1 cellular context compared by ENCODE assay signal in genomic region chr7:152872745-152873118, GRCh38.
TF ChIP-seq lines count a peak whose summit lies in the region.

No MANE protein-coding gene starts in this region.

TF ChIP-seq in K562, 482 proteins besides CTCF, POLR2A, EP300 and RAD21 (continued from another document):
- TF ChIP-seq ELK1 (CRISPR knock-in tag; IDR thresholded peaks at IDR 0.05) (no peak), ZNF23 (CRISPR knock-in tag; IDR thresholded peaks at IDR 0.05) (no peak), ZNF707 (CRISPR knock-in tag; conservative IDR thresholded peaks at IDR 0.05) (no peak), ZNF165 (CRISPR knock-in tag; IDR thresholded peaks at IDR 0.05; ENCODE audit: borderline replicate concordance) (no peak), CAMTA2 (CRISPR knock-in tag; conservative IDR thresholded peaks at IDR 0.05) (no peak), TBP (optimal IDR thresholded peaks at IDR 0.05; ENCODE audit: low read depth, low read length) (no peak), CBX1 (IDR thresholded peaks at IDR 0.05; ENCODE audit: low read depth) (no peak), E2F4 (CRISPR knock-in tag; IDR thresholded peaks at IDR 0.05; ENCODE audit: low read depth) (no peak), MYBL2 (IDR thresholded peaks at IDR 0.05; ENCODE audit: low read depth) (no peak), MYBL2 (CRISPR knock-in tag; IDR thresholded peaks at IDR 0.05; ENCODE audit: borderline replicate concordance) (no peak)
